8 cellular contexts compared by ENCODE assay signal in genomic region chr7:38336136-38336491, GRCh38.
A peak's percentile ranks its signal among the peaks of the same experiment; 100 is the strongest.
DNase-seq lines count a peak whose midpoint lies in the region; TF ChIP-seq lines count a peak whose summit lies in the region.
"Not testable (repeated sequence)": the region's sequence is repeated elsewhere in the genome, so short reads cannot be mapped to it uniquely, and the experiment has no call there.

No MANE protein-coding gene starts in this region.

- H3K9me3 Mint-ChIP-seq in CD8-positive, alpha-beta memory T cell; activated CD4-positive, alpha-beta T cell treated with anti-CD3 and anti-CD28 coated beads, Interleukin-2, amount 10 ng/mL, durations not matched to agents 24 days and 14 days; activated naive CD8-positive, alpha-beta T cell (ENCODE audit: low read depth); endothelial cell (ENCODE audit: unreplicated experiment); mesothelial cell of epicardium: not testable (repeated sequence)

- peaks cover 19% of the 10 kb centered on the region for H3K4me1 ChIP-seq in CD8-positive, alpha-beta memory T cell (ENCODE audit: insufficient read depth, low read length)
- not testable (repeated sequence) for H3K4me1 ChIP-seq in MM.1S (ENCODE audit: low read length); prostate gland (replicated peaks)
- H3K4me1 ChIP-seq in transverse colon, result peaks cover 0 to 15% (median 0%) of the 10 kb centered on the region in 4 donors

- peak overlapping the region; percentile 97 for H2AFZ ChIP-seq in MM.1S (ENCODE audit: low read length)

- H3K4me3 Mint-ChIP-seq in CD8-positive, alpha-beta memory T cell, result peak overlapping the region; percentile 88 to 97 (median 96)
- H3K4me3 Mint-ChIP-seq in activated CD4-positive, alpha-beta T cell treated with anti-CD3 and anti-CD28 coated beads, Interleukin-2, amount 10 ng/mL, durations not matched to agents 24 days and 14 days, result peak overlapping the region; percentile 71
- H3K4me3 Mint-ChIP-seq in activated naive CD8-positive, alpha-beta T cell, result peak overlapping the region; percentile 56
- not testable (repeated sequence) for H3K4me3 Mint-ChIP-seq in endothelial cell (ENCODE audit: unreplicated experiment)
- peak overlapping the region; percentile 27 for H3K4me3 Mint-ChIP-seq in mesothelial cell of epicardium

- H3K9ac ChIP-seq in MM.1S (ENCODE audit: low read length), result peak overlapping the region; percentile 24; the same call in 1 of the 2 replicates

- H3K27me3 Mint-ChIP-seq in CD8-positive, alpha-beta memory T cell; activated CD4-positive, alpha-beta T cell treated with anti-CD3 and anti-CD28 coated beads, Interleukin-2, amount 10 ng/mL, durations not matched to agents 24 days and 14 days; activated naive CD8-positive, alpha-beta T cell; endothelial cell (ENCODE audit: unreplicated experiment); mesothelial cell of epicardium (ENCODE audit: low read depth): not testable (repeated sequence)

- TF ChIP-seq EP300 in transverse colon (IDR thresholded peaks at IDR 0.05; ENCODE audit: low read depth), result not testable (repeated sequence)

- H3K9me3 ChIP-seq in CD8-positive, alpha-beta memory T cell (ENCODE audit: low read length); MM.1S (replicated peaks; ENCODE audit: insufficient read depth, low read length); prostate gland; transverse colon: not testable (repeated sequence)

- H3K36me3 ChIP-seq in CD8-positive, alpha-beta memory T cell (ENCODE audit: insufficient read depth, low read length); MM.1S (replicated peaks; ENCODE audit: insufficient read depth, low read length); prostate gland; transverse colon: not testable (repeated sequence)

- H3K36me3 Mint-ChIP-seq in CD8-positive, alpha-beta memory T cell, result peaks cover 0 to 30% (median 7%) of the 10 kb centered on the region in 3 donors
- H3K36me3 Mint-ChIP-seq in activated CD4-positive, alpha-beta T cell treated with anti-CD3 and anti-CD28 coated beads, Interleukin-2, amount 10 ng/mL, durations not matched to agents 24 days and 14 days (ENCODE audit: low read depth); activated naive CD8-positive, alpha-beta T cell; endothelial cell (ENCODE audit: low read depth, unreplicated experiment); mesothelial cell of epicardium: not testable (repeated sequence)

- not testable (repeated sequence) for TF ChIP-seq CTCF in MM.1S (IDR thresholded peaks at IDR 0.05; ENCODE audit: low read length); endothelial cell (IDR thresholded peaks at IDR 0.05; ENCODE audit: unreplicated experiment); mesothelial cell of epicardium (IDR thresholded peaks at IDR 0.05; ENCODE audit: unreplicated experiment); prostate gland (IDR thresholded peaks at IDR 0.05); transverse colon (IDR thresholded peaks at IDR 0.05)

- 43% methylated on average over 10 of the region's 10 CpGs for WGBS in prostate gland
- WGBS in transverse colon (ENCODE audit: low coverage in 1 of 2), 2 donors, result 49 to 58% methylated on average over 10 of the region's 10 CpGs

- not testable (repeated sequence) for H3K79me2 ChIP-seq in MM.1S (ENCODE audit: low read length)

- in situ Hi-C loops in transverse colon (cut with MboI; ENCODE audit: low pct_ligation_motif_present in 1 of 4, low pct_unique_long_range_greater_than_20kb in 1 of 4, low sequenced_read_pairs in 3 of 4), result loop anchor here in 2 of 4 donors (25.0 kb wide), 1 partner anchor 224 kb away; no protein-coding TSS in a partner anchor

- peaks cover 57 to 68% (median 67%) of the 10 kb centered on the region in 3 donors for H3K4me1 Mint-ChIP-seq in CD8-positive, alpha-beta memory T cell
- peaks cover 38% of the 10 kb centered on the region for H3K4me1 Mint-ChIP-seq in activated CD4-positive, alpha-beta T cell treated with anti-CD3 and anti-CD28 coated beads, Interleukin-2, amount 10 ng/mL, durations not matched to agents 24 days and 14 days
- H3K4me1 Mint-ChIP-seq in activated naive CD8-positive, alpha-beta T cell (ENCODE audit: low read depth), result peaks cover 41% of the 10 kb centered on the region
- H3K4me1 Mint-ChIP-seq in endothelial cell (ENCODE audit: unreplicated experiment), result peaks cover 29% of the 10 kb centered on the region
- H3K4me1 Mint-ChIP-seq in mesothelial cell of epicardium, result peaks cover 55% of the 10 kb centered on the region

- not testable (repeated sequence) for H3K9me2 ChIP-seq in MM.1S (replicated peaks; ENCODE audit: insufficient read depth, low read length)

- POLR2A ChIA-PET in CD8-positive, alpha-beta memory T cell (lab: Charles Lee), result interaction anchor here (0.9 to 4.1 kb wide), 6 partner anchors 9 to 120 kb away, joined by 3 to 23 read pairs (median 4); no protein-coding TSS in a partner anchor

- CTCF ChIA-PET in CD8-positive, alpha-beta memory T cell (lab: Charles Lee), result interaction anchor here (1.0 to 6.0 kb wide), 28 partner anchors 9 to 227 kb away, joined by 3 to 214 read pairs (median 8); no protein-coding TSS in a partner anchor

- not testable (repeated sequence) for H3K27me3 ChIP-seq in CD8-positive, alpha-beta memory T cell (ENCODE audit: insufficient read depth, low read length, poor library complexity, severe bottlenecking); MM.1S (replicated peaks; ENCODE audit: insufficient read depth, low read length); prostate gland (replicated peaks; ENCODE audit: insufficient read depth); transverse colon

- not testable (repeated sequence) for H3F3A ChIP-seq in MM.1S (ENCODE audit: insufficient read depth, low read length)

- intact Hi-C loops in activated CD4-positive, alpha-beta T cell treated with anti-CD3 and anti-CD28 coated beads, Interleukin-2, amount 10 ng/mL, durations not matched to agents 24 days and 14 days (cut with micrococcal nuclease); prostate gland (cut with DNase I); transverse colon (cut with DNase I; ENCODE audit: low total_unique reads): not testable (repeated sequence)

- not testable (repeated sequence) for DNase-seq in CD8-positive, alpha-beta memory T cell; MM.1S; activated CD4-positive, alpha-beta T cell treated with anti-CD3 and anti-CD28 coated beads, Interleukin-2, amount 10 ng/mL, durations not matched to agents 24 days and 14 days; endothelial cell (ENCODE audit: low spot score); mesothelial cell of epicardium (ENCODE audit: low spot score in 2 of 2, unreplicated experiment in 2 of 2); prostate gland (ENCODE audit: low spot score); transverse colon

- peak overlapping the region; percentile 80 for H3K27ac ChIP-seq in CD8-positive, alpha-beta memory T cell (ENCODE audit: low read depth, low read length)
- H3K27ac ChIP-seq in MM.1S (ENCODE audit: low read length) (peak overlapping the region; percentile 28; the same call in 1 of the 2 replicates), prostate gland (peak overlapping the region; percentile 67 to 78), transverse colon (peak overlapping the region; percentile 35 to 58 (median 44))

- peak overlapping the region; percentile 88 for H3K4me2 ChIP-seq in MM.1S (ENCODE audit: low read depth, low read length)

- H3K4me3 ChIP-seq in CD8-positive, alpha-beta memory T cell (ENCODE audit: low read length), result peak overlapping the region; percentile 15
- H3K4me3 ChIP-seq in MM.1S (ENCODE audit: low read length) (peak overlapping the region; percentile 44), transverse colon (peak overlapping the region in 1 of 4 donors; percentile 17)
- H3K4me3 ChIP-seq in prostate gland, result not testable (repeated sequence)

- TF ChIP-seq POLR2A in prostate gland (IDR thresholded peaks at IDR 0.05); transverse colon (IDR thresholded peaks at IDR 0.05): not testable (repeated sequence)

- H3K27ac Mint-ChIP-seq in CD8-positive, alpha-beta memory T cell, result peak overlapping the region; percentile 10 to 98 (median 94)
- peak overlapping the region; percentile 74 for H3K27ac Mint-ChIP-seq in activated CD4-positive, alpha-beta T cell treated with anti-CD3 and anti-CD28 coated beads, Interleukin-2, amount 10 ng/mL, durations not matched to agents 24 days and 14 days
- H3K27ac Mint-ChIP-seq in activated naive CD8-positive, alpha-beta T cell, result peak overlapping the region; percentile 68
- H3K27ac Mint-ChIP-seq in endothelial cell (ENCODE audit: unreplicated experiment) (peak overlapping the region; percentile 15), mesothelial cell of epicardium (peak overlapping the region; percentile 70)

- H4K20me1 ChIP-seq in MM.1S (ENCODE audit: insufficient read depth, low read length), result not testable (repeated sequence)

Comparison
In these comparisons a context has a peak if more than half of its experiments do, and no peak if none do; other contexts are left out.
1. H3K27ac ChIP-seq: peak in every context shown above with its lines; median percentile 80 in CD8-positive, alpha-beta memory T cell; 72 in prostate gland; 44 in transverse colon; 28 in MM.1S.
2. H3K27ac Mint-ChIP-seq: peak in every context shown above with its lines; median percentile 94 in CD8-positive, alpha-beta memory T cell; 74 in activated CD4-positive, alpha-beta T cell treated with anti-CD3 and anti-CD28 coated beads, Interleukin-2, amount 10 ng/mL, durations not matched to agents 24 days and 14 days; 70 in mesothelial cell of epicardium; 68 in activated naive CD8-positive, alpha-beta T cell; 15 in endothelial cell.